ENCODE assay signal across 27 cellular contexts in genomic region chr7:140680886-140681285, GRCh38. TPM values are rescaled to one million over a fixed set of nuclear protein-coding genes. Genes with fewer than 3 reads are reported as not detected.
"Had no signal": no experiment of that assay in that cellular context is flagged by ENCODE, and none has a peak within 500 bp of the region (broad histone marks: within the 10 kb centered on the region; RNA-seq: fewer than 3 reads in every experiment).

No MANE protein-coding gene starts in this region.

- DNase-seq: colonic mucosa; dermis blood vessel endothelial cell; effector memory CD4-positive, alpha-beta T cell; erythroblast; esophagus squamous epithelium; foreskin melanocyte; glutamatergic neuron; heart right ventricle; hippocampal formation; left cardiac atrium; left ventricle myocardium inferior; lower lobe of right lung; small intestine; stimulated activated CD4-positive, alpha-beta T cell treated with anti-CD3 and anti-CD28 coated beads, Interleukin-12 subunit alpha, Interleukin-12 subunit beta, amount 100 ng/mL, for 4 hours; stimulated activated CD4-positive, alpha-beta T cell treated with anti-CD3 and anti-CD28 coated beads, Interleukin-1b, Interleukin-23, amount 100 ng/mL, for 48 hours; stimulated activated CD4-positive, alpha-beta T cell treated with anti-CD3 and anti-CD28 coated beads, Interleukin-4, amount 100 ng/mL, for 24 hours; stimulated activated naive CD8-positive, alpha-beta T cell treated with anti-CD3 and anti-CD28 coated beads, Interleukin-15, Interleukin-2, amounts not matched to agents 100 U/mL and 50 U/mL, for 24 hours; upper lobe of left lung had no signal

- H3K9ac ChIP-seq: neural progenitor cell, parathyroid adenoma had no signal

- H3K9me3 ChIP-seq: colonic mucosa, esophagus squamous epithelium, heart right ventricle, left ventricle myocardium inferior, lower lobe of right lung, right lobe of liver, thoracic aorta, tibial nerve, upper lobe of left lung had no signal

- H3K27ac ChIP-seq: colonic mucosa, esophagus squamous epithelium, heart right ventricle, left ventricle myocardium inferior, lower lobe of right lung, neural progenitor cell, parathyroid adenoma, right lobe of liver, thoracic aorta, tibial nerve, upper lobe of left lung had no signal

- H3K27me3 Mint-ChIP-seq: progenitor cell of endocrine pancreas had no signal

- H3K36me3 ChIP-seq: colonic mucosa, neural progenitor cell, right lobe of liver had no signal

- H3K4me1 ChIP-seq: colonic mucosa, parathyroid adenoma had no signal

- H3K4me3 Mint-ChIP-seq: nephron; neural progenitor cell; stimulated activated effector memory CD8-positive, alpha-beta T cell treated with anti-CD3 and anti-CD28 coated beads, Interleukin-12 subunit alpha, Interleukin-12 subunit beta, amount 100 ng/mL, for 72 hours had no signal

- ATAC-seq: heart right ventricle; left cardiac atrium; lower lobe of right lung; right lobe of liver; stimulated activated effector memory CD8-positive, alpha-beta T cell treated with anti-CD3 and anti-CD28 coated beads, Interleukin-12 subunit alpha, Interleukin-12 subunit beta, amount 100 ng/mL, for 72 hours; stimulated activated naive CD8-positive, alpha-beta T cell treated with anti-CD3 and anti-CD28 coated beads, Interleukin-15, Interleukin-2, amounts not matched to agents 100 U/mL and 50 U/mL, for 24 hours had no signal

- H2AFZ ChIP-seq: neural progenitor cell, parathyroid adenoma had no signal

- H3K9me3 Mint-ChIP-seq: nephron; neural progenitor cell; stimulated activated effector memory CD8-positive, alpha-beta T cell treated with anti-CD3 and anti-CD28 coated beads, Interleukin-12 subunit alpha, Interleukin-12 subunit beta, amount 100 ng/mL, for 72 hours had no signal

- H3K27me3 ChIP-seq: colonic mucosa, esophagus squamous epithelium, heart right ventricle, neural progenitor cell, right lobe of liver, tibial nerve, upper lobe of left lung had no signal

- H3K27ac Mint-ChIP-seq: nephron; neural progenitor cell; progenitor cell of endocrine pancreas; stimulated activated effector memory CD8-positive, alpha-beta T cell treated with anti-CD3 and anti-CD28 coated beads, Interleukin-12 subunit alpha, Interleukin-12 subunit beta, amount 100 ng/mL, for 72 hours had no signal

- H3K36me3 Mint-ChIP-seq: neural progenitor cell had no signal

- H3K4me2 ChIP-seq: neural progenitor cell had no signal

- H3K4me3 ChIP-seq: colonic mucosa, esophagus squamous epithelium, heart right ventricle, left ventricle myocardium inferior, lower lobe of right lung, neural progenitor cell, right lobe of liver, thoracic aorta, tibial nerve, upper lobe of left lung had no signal

RNA-seq across cellular contexts. Expression of gene DENND2A, which starts 40.3 kb away (rescaled TPM):
- total RNA-seq: mononuclear cell had no signal
